ENCODE assay signal across 11 cellular contexts in genomic region chr4:168868044-168868855, GRCh38.
DNase-seq lines count a peak whose midpoint lies in the region; ATAC-seq and TF ChIP-seq lines count a peak whose summit lies in the region.
"Had no signal": no experiment of that assay in that cellular context is flagged by ENCODE, and none has a peak within 500 bp of the region (broad histone marks: within the 10 kb centered on the region; RNA-seq: fewer than 3 reads in every experiment).

No MANE protein-coding gene starts in this region.

- H3K4me1 Mint-ChIP-seq in nephron, result peaks cover 74% of the 10 kb centered on the region
- H3K4me1 Mint-ChIP-seq: activated naive CD4-positive, alpha-beta T cell treated with anti-CD3 and anti-CD28 coated beads, Interleukin-2, amount 50 U/mL, for 24 hours had no signal

- H3K36me3 ChIP-seq in PC-3 (ENCODE audit: low read depth, low read length), result no peaks in the 10 kb centered on the region; the same call in 1 of the 2 replicates
- peaks cover 0 to 21% (median 18%) of the 10 kb centered on the region in 4 donors for H3K36me3 ChIP-seq in esophagus muscularis mucosa

- H3K9me3 Mint-ChIP-seq in nephron, result no peaks in the 10 kb centered on the region
- H3K9me3 Mint-ChIP-seq: activated naive CD4-positive, alpha-beta T cell treated with anti-CD3 and anti-CD28 coated beads, Interleukin-2, amount 50 U/mL, for 24 hours had no signal

- no peak overlapping the region for H3K4me2 ChIP-seq in PC-3 (ENCODE audit: low read length)

- POLR2A ChIA-PET in PC-3 (lab: Charles Lee; ENCODE audit: unreplicated experiment), result no interaction called here

- peak; percentile 79 for DNase-seq in EL
- DNase-seq in PC-3, result peak; percentile 23
- no peak for DNase-seq in esophagus muscularis mucosa (ENCODE audit: extremely low spot score)
- DNase-seq in NCI-H1417 (lab: John Stamatoyannopoulos, UW), result no peak
- no peak for DNase-seq in NCI-H524 treated with DMSO at 0.1 percent for 48 hours (lab: John Stamatoyannopoulos, UW)
- DNase-seq: DMS53, NCI-H1694 had no signal

- no peak for TF ChIP-seq CTCF in PC-3 (conservative IDR thresholded peaks at IDR 0.05; ENCODE audit: low read depth, low read length)
- no peak for TF ChIP-seq CTCF in esophagus muscularis mucosa (IDR thresholded peaks at IDR 0.05)
- no peak for TF ChIP-seq CTCF in nephron (IDR thresholded peaks at IDR 0.05; ENCODE audit: unreplicated experiment in 3 of 3)

- H3K9me2 ChIP-seq in PC-3 (replicated peaks; ENCODE audit: low read length), result no peaks in the 10 kb centered on the region

- no peak overlapping the region for H3K4me3 Mint-ChIP-seq in nephron
- H3K4me3 Mint-ChIP-seq: activated naive CD4-positive, alpha-beta T cell treated with anti-CD3 and anti-CD28 coated beads, Interleukin-2, amount 50 U/mL, for 24 hours had no signal

- no peaks in the 10 kb centered on the region for H3K9me3 ChIP-seq in PC-3 (ENCODE audit: low read length)
- H3K9me3 ChIP-seq in esophagus muscularis mucosa, result no peaks in the 10 kb centered on the region

- CTCF ChIA-PET in PC-3 (lab: Charles Lee), result no interaction called here

- H3K4me3 ChIP-seq in PC-3 (ENCODE audit: low read length) (no peak overlapping the region), esophagus muscularis mucosa (no peak overlapping the region)

- TF ChIP-seq POLR2A in esophagus muscularis mucosa (IDR thresholded peaks at IDR 0.05; ENCODE audit: low read depth), result no peak

- H4K20me1 ChIP-seq in PC-3 (ENCODE audit: low read length), result no peaks in the 10 kb centered on the region

- no peak for TF ChIP-seq EP300 in esophagus muscularis mucosa (IDR thresholded peaks at IDR 0.05)

- H3K4me1 ChIP-seq in PC-3 (ENCODE audit: insufficient read depth, low read length) (peaks cover 7% of the 10 kb centered on the region; the same call in 1 of the 2 replicates), esophagus muscularis mucosa (peaks cover 66 to 100% (median 96%) of the 10 kb centered on the region in 4 donors)

- no peak for ATAC-seq in PC-3
- no peak for ATAC-seq in HG03521 (IDR thresholded peaks at IDR 0.05; ENCODE audit: unreplicated experiment)
- ATAC-seq in GM19455 (IDR thresholded peaks at IDR 0.05; ENCODE audit: unreplicated experiment), result no peak

- no TSS peak for BruUV-seq in PC-3 (replicated peaks; lab: Mats Ljungman, UMichigan)

- no peaks in the 10 kb centered on the region for H3K27me3 ChIP-seq in PC-3 (ENCODE audit: low read length)
- no peaks in the 10 kb centered on the region for H3K27me3 ChIP-seq in esophagus muscularis mucosa

- H3K9ac ChIP-seq in PC-3 (ENCODE audit: low read length), result no peak overlapping the region

- peaks cover 9% of the 10 kb centered on the region for H3K79me2 ChIP-seq in PC-3 (ENCODE audit: low read length)

- no peaks in the 10 kb centered on the region for H3K27me3 Mint-ChIP-seq in nephron (ENCODE audit: low read depth)

- H3F3A ChIP-seq in PC-3 (ENCODE audit: low read length, unreplicated experiment), result no peaks in the 10 kb centered on the region

- WGBS in esophagus muscularis mucosa, result 70% methylated on average over 5 of the region's 5 CpGs

- H3K27ac Mint-ChIP-seq in nephron, result peak overlapping the region; percentile 67 to 87 (median 83)
- H3K27ac Mint-ChIP-seq: activated naive CD4-positive, alpha-beta T cell treated with anti-CD3 and anti-CD28 coated beads, Interleukin-2, amount 50 U/mL, for 24 hours had no signal

- H3K27ac ChIP-seq in PC-3 (ENCODE audit: low read length) (no peak overlapping the region), esophagus muscularis mucosa (replicated peaks in 1 of 4) (peak overlapping the region; percentile 55 to 65 (median 61))

- intact Hi-C loops in PC-3 (cut with micrococcal nuclease) (no loop called here), esophagus muscularis mucosa (cut with DNase I) (no loop called here)

- H2AFZ ChIP-seq in PC-3 (ENCODE audit: low read length), result no peak overlapping the region

- peaks cover 43% of the 10 kb centered on the region for H3K36me3 Mint-ChIP-seq in nephron (ENCODE audit: low read depth)
- H3K36me3 Mint-ChIP-seq: activated naive CD4-positive, alpha-beta T cell treated with anti-CD3 and anti-CD28 coated beads, Interleukin-2, amount 50 U/mL, for 24 hours had no signal

Comparison
In these comparisons a context has a peak if more than half of its experiments do, and no peak if none do; other contexts are left out.
1. DNase-seq: peak in EL (single experiment) and PC-3 (single experiment); none in esophagus muscularis mucosa (single experiment), NCI-H1417 (0 of 3) and NCI-H524 treated with DMSO at 0.1 percent for 48 hours (single experiment).